ENCODE assay signal across 8 cellular contexts in the genomic region with DNA sequence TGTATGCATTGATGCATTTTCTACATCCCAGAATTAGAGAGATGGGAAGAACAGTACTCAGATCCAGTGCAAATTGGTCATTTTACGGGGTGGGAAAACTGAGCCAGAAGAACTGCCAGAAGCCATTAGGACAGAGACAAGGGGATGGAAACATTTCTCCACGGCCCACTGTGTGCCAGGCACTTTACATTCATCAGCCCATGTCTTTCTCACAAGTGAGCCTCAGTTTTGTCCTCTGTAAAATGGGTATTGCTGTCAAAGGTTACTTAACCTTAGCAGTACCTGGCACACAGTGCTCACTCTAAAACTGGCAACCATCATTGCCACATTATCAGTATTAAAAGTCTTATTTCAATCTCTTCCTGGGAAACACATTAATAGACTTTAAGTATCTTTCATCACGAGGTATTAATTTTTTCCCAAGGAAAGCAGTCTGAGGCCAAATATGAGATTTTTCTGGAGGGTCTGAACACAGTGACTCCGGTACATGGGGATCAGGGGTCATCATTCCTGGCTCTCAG. TPM values are rescaled to one million over a fixed set of nuclear protein-coding genes. Genes with fewer than 3 reads are reported as not detected.
DNase-seq lines count a peak whose midpoint lies in the region; ATAC-seq, FAIRE-seq and TF ChIP-seq lines count a peak whose summit lies in the region.

No MANE protein-coding gene starts in this region.

- H3K36me3 Mint-ChIP-seq in CD4-positive, CD25-positive, alpha-beta regulatory T cell, result peaks cover 8% of the 10 kb centered on the region
- peaks cover 3% of the 10 kb centered on the region for H3K36me3 Mint-ChIP-seq in neural crest cell (ENCODE audit: low read depth)

- H3K36me3 ChIP-seq in CD4-positive, CD25-positive, alpha-beta regulatory T cell (ENCODE audit: control insufficient read depth, insufficient read depth, low read length), result peaks cover 25% of the 10 kb centered on the region

- TF ChIP-seq POLR2A in GM12892 (IDR thresholded peaks at IDR 0.05; ENCODE audit: low read depth, low read length), result no peak

- no peaks in the 10 kb centered on the region for H3K27me3 ChIP-seq in CD4-positive, CD25-positive, alpha-beta regulatory T cell (ENCODE audit: control insufficient read depth, insufficient read depth, low read length)

- no peak for DNase-seq in CD4-positive, CD25-positive, alpha-beta regulatory T cell
- DNase-seq in RPMI8226 (peak; percentile 31), epithelial cell of esophagus (ENCODE audit: low read depth) (peak; percentile 85), neural crest cell (ENCODE audit: low read depth, low spot score) (no peak), GM12892 (ENCODE audit: insufficient read length) (no peak), putamen (ENCODE audit: low spot score) (no peak)

- peaks cover 0 to under 1% (median 0%) of the 10 kb centered on the region in 7 donors for H3K9me3 Mint-ChIP-seq in CD4-positive, CD25-positive, alpha-beta regulatory T cell
- peaks cover 4% of the 10 kb centered on the region for H3K9me3 Mint-ChIP-seq in neural crest cell

- H3K4me3 ChIP-seq in CD4-positive, CD25-positive, alpha-beta regulatory T cell (ENCODE audit: low read depth, low read length), result peak overlapping the region; percentile 68
- peak overlapping the region; percentile 19 for H3K4me3 ChIP-seq in epithelial cell of esophagus (ENCODE audit: low read length)

- peak overlapping the region; percentile 83 to 97 (median 90) for H3K4me3 Mint-ChIP-seq in CD4-positive, CD25-positive, alpha-beta regulatory T cell
- H3K4me3 Mint-ChIP-seq in neural crest cell, result peak overlapping the region; percentile 88

- H3K9me3 ChIP-seq in CD4-positive, CD25-positive, alpha-beta regulatory T cell (ENCODE audit: control insufficient read depth in 2 of 2, low read length in 2 of 2), result no peaks in the 10 kb centered on the region

- no peak for ATAC-seq in CD4-positive, CD25-positive, alpha-beta regulatory T cell (ENCODE audit: low read depth in 2 of 2)
- no peak for ATAC-seq in GM21360 (IDR thresholded peaks at IDR 0.05; ENCODE audit: unreplicated experiment)
- ATAC-seq in GM21515 (IDR thresholded peaks at IDR 0.05; ENCODE audit: unreplicated experiment), result no peak

- peak overlapping the region; percentile 91 to 100 (median 99) for H3K27ac Mint-ChIP-seq in CD4-positive, CD25-positive, alpha-beta regulatory T cell
- peak overlapping the region; percentile 99 for H3K27ac Mint-ChIP-seq in neural crest cell (ENCODE audit: unreplicated experiment)

- H3K27ac ChIP-seq in CD4-positive, CD25-positive, alpha-beta regulatory T cell (ENCODE audit: insufficient read depth, low read length, poor library complexity, severe bottlenecking), result peak overlapping the region; percentile 100

- H3K27me3 Mint-ChIP-seq in CD4-positive, CD25-positive, alpha-beta regulatory T cell, result peaks cover 15% of the 10 kb centered on the region
- H3K27me3 Mint-ChIP-seq in neural crest cell (ENCODE audit: low read depth), result peaks cover 5% of the 10 kb centered on the region

- H3K4me1 ChIP-seq in CD4-positive, CD25-positive, alpha-beta regulatory T cell (ENCODE audit: control insufficient read depth, insufficient read depth, low read length, poor library complexity, severe bottlenecking), result peaks cover 51% of the 10 kb centered on the region

- FAIRE-seq in GM12892 (lab: Jason Lieb, UNC), result no peak

- peaks cover 31 to 65% (median 40%) of the 10 kb centered on the region in 4 donors for H3K4me1 Mint-ChIP-seq in CD4-positive, CD25-positive, alpha-beta regulatory T cell
- H3K4me1 Mint-ChIP-seq in neural crest cell, result peaks cover 58% of the 10 kb centered on the region

- TF ChIP-seq CTCF in epithelial cell of esophagus (IDR thresholded peaks at IDR 0.05; ENCODE audit: insufficient read depth, low read depth, low read length, missing control alignments) (no peak), neural crest cell (conservative IDR thresholded peaks at IDR 0.05) (no peak)

RNA-seq across cellular contexts. Expression of gene DUSP1, which starts 5.2 kb away (rescaled TPM):
- total RNA-seq in CD4-positive, CD25-positive, alpha-beta regulatory T cell, result 2,095 TPM
- polyA plus RNA-seq in CD4-positive, CD25-positive, alpha-beta regulatory T cell, result 100 to 1,000 TPM; 298 to 551 (median 412) TPM
- total RNA-seq in neural crest cell, result 20.6 and 20.9 TPM in 2 replicates
- polyA plus RNA-seq in GM12892 (2012; ENCODE audit: missing spikeins), result 4.0 TPM

Comparison
In these comparisons a context has a peak if more than half of its experiments do, and no peak if none do; other contexts are left out.
1. DNase-seq: peak in RPMI8226 (single experiment) and epithelial cell of esophagus (single experiment); none in CD4-positive, CD25-positive, alpha-beta regulatory T cell (0 of 3), neural crest cell (single experiment), GM12892 (single experiment) and putamen (single experiment).
2. RNA of gene DUSP1, which starts 5.2 kb away (total RNA-seq): 2,095 TPM in CD4-positive, CD25-positive, alpha-beta regulatory T cell (single experiment); 20.6 to 20.9 TPM in neural crest cell; every median in the first group is over 10 times any median in the second.